ENCODE assay signal across 14 cellular contexts in the genomic region with DNA sequence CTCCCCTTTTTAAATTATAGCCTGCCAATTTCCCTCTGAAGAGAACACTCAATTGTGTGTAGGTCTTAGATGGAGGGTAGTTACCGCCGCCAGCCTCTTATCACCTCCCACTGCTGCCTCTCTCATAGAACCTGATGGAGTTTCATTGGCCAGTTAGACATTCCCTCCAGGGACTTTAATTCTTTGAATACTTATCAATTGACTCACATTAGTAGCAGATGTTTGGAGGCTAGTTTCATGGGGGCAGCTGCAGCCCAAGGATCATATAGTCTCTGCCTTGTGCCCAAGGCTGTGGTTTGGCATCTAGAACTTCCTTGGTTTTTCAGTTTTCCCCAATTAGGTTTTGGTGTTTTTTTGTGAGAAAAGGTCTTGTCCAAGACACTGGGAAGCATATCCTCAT.
DNase-seq lines count a peak whose midpoint lies in the region; ATAC-seq and TF ChIP-seq lines count a peak whose summit lies in the region.
"Had no signal": no experiment of that assay in that cellular context is flagged by ENCODE, and none has a peak within 500 bp of the region (broad histone marks: within the 10 kb centered on the region; RNA-seq: fewer than 3 reads in every experiment).

No MANE protein-coding gene starts in this region.

- no peak overlapping the region for H3K27ac ChIP-seq in substantia nigra (ENCODE audit: low read depth, low read length, poor library complexity, severe bottlenecking)
- H3K27ac ChIP-seq: upper lobe of right lung had no signal

- H3K36me3 ChIP-seq in H7 (replicated peaks; ENCODE audit: control insufficient read depth, insufficient read depth, low read length) (no peaks in the 10 kb centered on the region), skeletal muscle satellite cell (ENCODE audit: insufficient read depth, low read length) (no peaks in the 10 kb centered on the region)
- H3K36me3 ChIP-seq: upper lobe of right lung had no signal

- no peak for ATAC-seq in HG02623 (IDR thresholded peaks at IDR 0.05; ENCODE audit: unreplicated experiment)
- ATAC-seq: activated CD8-positive, alpha-beta T cell treated with anti-CD3 and anti-CD28 coated beads for 36 hours; left ventricle myocardium superior; T-cell; upper lobe of right lung had no signal

- H3K27me3 ChIP-seq in H7 (ENCODE audit: control insufficient read depth, insufficient read depth, low read length): no peaks in the 10 kb centered on the region
- H3K27me3 ChIP-seq in skeletal muscle satellite cell (ENCODE audit: control insufficient read depth, insufficient read depth, low read length): no peaks in the 10 kb centered on the region
- H3K27me3 ChIP-seq: upper lobe of right lung had no signal

- H3K9ac ChIP-seq in skeletal muscle satellite cell (ENCODE audit: low read depth, low read length): peak overlapping the region; percentile 53

- DNase-seq in H7: peak; percentile 2
- peak; percentile 62 to 86 for DNase-seq in SW 1271 (lab: John Stamatoyannopoulos, UW)
- DNase-seq in fibroblast of the aortic adventitia (ENCODE audit: low read depth): peak; percentile 86
- DNase-seq in substantia nigra (lab: John Stamatoyannopoulos, UW): no peak
- no peak for DNase-seq in GM13977 (ENCODE audit: low spot score)
- DNase-seq in occipital lobe (lab: John Stamatoyannopoulos, UW): no peak
- DNase-seq: activated CD8-positive, alpha-beta T cell treated with anti-CD3 and anti-CD28 coated beads for 36 hours; GF-D8; left ventricle myocardium superior; NCI-H524; T-cell; upper lobe of right lung had no signal

- H3K4me1 ChIP-seq in skeletal muscle satellite cell (ENCODE audit: control insufficient read depth, insufficient read depth, low read length): peaks cover 37% of the 10 kb centered on the region
- H3K4me1 ChIP-seq: upper lobe of right lung had no signal

- H3K9me3 ChIP-seq in skeletal muscle satellite cell (replicated peaks; ENCODE audit: low read length): no peaks in the 10 kb centered on the region
- H3K9me3 ChIP-seq: upper lobe of right lung had no signal

- H3K4me3 ChIP-seq in H7 (ENCODE audit: insufficient read depth, low read depth, low read length) (no peak overlapping the region), fibroblast of the aortic adventitia (ENCODE audit: low read depth, low read length) (no peak overlapping the region), skeletal muscle satellite cell (ENCODE audit: low read length) (peak overlapping the region; percentile 11)
- H3K4me3 ChIP-seq: upper lobe of right lung had no signal

- TF ChIP-seq CTCF in fibroblast of the aortic adventitia (IDR thresholded peaks at IDR 0.05; ENCODE audit: insufficient read depth, low read length) (no peak), GM13977 (IDR thresholded peaks at IDR 0.05; ENCODE audit: extremely low read depth, insufficient read depth, missing control alignments) (no peak)

- H3K4me2 ChIP-seq in skeletal muscle satellite cell (ENCODE audit: low read length): peak overlapping the region; percentile 48

- in situ Hi-C loops in GM13977 (cut with MboI; ENCODE audit: low pct_unique_long_range_greater_than_20kb, low sequenced_read_pairs, unreplicated experiment): no loop called here

Comparison
In these comparisons a context has a peak if more than half of its experiments do, and no peak if none do; other contexts are left out.
1. DNase-seq: peak in H7 (single experiment), SW 1271 (2 of 2) and fibroblast of the aortic adventitia (single experiment); none in substantia nigra (0 of 49), GM13977 (single experiment) and occipital lobe (single experiment).